In the genomic region with DNA sequence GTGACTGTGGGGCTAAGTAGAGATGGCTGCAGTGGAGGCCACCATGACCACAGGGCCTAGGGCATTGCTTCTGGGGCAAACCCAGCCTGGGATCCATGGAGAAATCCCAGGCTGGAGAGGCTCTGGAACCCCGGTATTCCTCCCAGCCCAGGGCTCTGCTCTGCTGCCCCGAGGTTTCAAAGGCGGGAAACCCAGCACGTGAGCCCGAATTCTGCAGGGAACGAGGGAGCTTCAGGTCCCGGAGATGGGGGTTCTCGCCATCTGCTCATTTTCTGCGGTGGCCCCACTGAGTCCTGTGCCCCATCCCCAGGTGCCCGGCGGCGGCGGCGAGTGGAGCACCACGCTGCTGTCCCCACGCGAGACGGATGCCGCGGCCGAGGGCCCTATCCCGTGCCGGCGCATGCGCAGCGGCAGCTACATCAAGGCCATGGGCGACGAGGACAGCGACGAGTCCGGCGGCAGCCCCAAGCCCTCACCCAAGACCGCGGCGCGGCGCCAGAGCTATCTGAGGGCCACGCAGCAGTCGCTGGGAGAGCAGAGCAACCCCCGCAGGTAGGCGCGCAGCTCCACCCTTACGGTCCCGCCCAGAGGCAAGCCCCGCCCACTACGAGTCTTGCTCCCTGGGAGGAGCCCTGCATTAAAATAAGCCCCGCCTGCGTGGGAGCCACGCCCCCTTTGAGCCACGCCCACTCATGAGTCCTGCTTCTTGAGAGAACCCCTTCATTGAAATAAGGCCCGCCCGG, we compare ENCODE assay signal across 9 cellular contexts.
DNase-seq lines count a peak whose midpoint lies in the region; ATAC-seq and TF ChIP-seq lines count a peak whose summit lies in the region.
"Had no signal": no experiment of that assay in that cellular context is flagged by ENCODE, and none has a peak within 500 bp of the region (broad histone marks: within the 10 kb centered on the region; RNA-seq: fewer than 3 reads in every experiment).

No MANE protein-coding gene starts in this region.

- intact Hi-C loops in Right ventricle myocardium superior (cut with DNase I) (loop anchor here (5.0 kb wide), 2 partner anchors 219 to 234 kb away; no protein-coding TSS in a partner anchor), upper lobe of right lung (cut with DNase I) (no loop called here)

- no peak overlapping the region for H3K27ac Mint-ChIP-seq in activated naive CD4-positive, alpha-beta T cell treated with anti-CD3 and anti-CD28 coated beads, Interleukin-2, amount 10 ng/mL, durations not matched to agents 7 days and 5 days
- no peak overlapping the region for H3K27ac Mint-ChIP-seq in progenitor cell of endocrine pancreas

- H3K4me1 ChIP-seq in SJCRH30 (no peaks in the 10 kb centered on the region), upper lobe of right lung (no peaks in the 10 kb centered on the region)

- no peaks in the 10 kb centered on the region for H3K9me3 Mint-ChIP-seq in activated naive CD4-positive, alpha-beta T cell treated with anti-CD3 and anti-CD28 coated beads, Interleukin-2, amount 10 ng/mL, durations not matched to agents 7 days and 5 days
- no peaks in the 10 kb centered on the region for H3K9me3 Mint-ChIP-seq in progenitor cell of endocrine pancreas (ENCODE audit: low read depth)

- H3K36me3 ChIP-seq in SJCRH30 (no peaks in the 10 kb centered on the region), upper lobe of right lung (no peaks in the 10 kb centered on the region)
- H3K36me3 ChIP-seq: BLaER1 had no signal

- ATAC-seq in Right ventricle myocardium superior (ENCODE audit: poor library complexity) (peak; percentile 68), upper lobe of right lung (peak; percentile 90), HG02763 (IDR thresholded peaks at IDR 0.05; ENCODE audit: unreplicated experiment) (no peak)

- peaks cover 3% of the 10 kb centered on the region for H3K4me1 Mint-ChIP-seq in activated naive CD4-positive, alpha-beta T cell treated with anti-CD3 and anti-CD28 coated beads, Interleukin-2, amount 10 ng/mL, durations not matched to agents 7 days and 5 days
- no peaks in the 10 kb centered on the region for H3K4me1 Mint-ChIP-seq in progenitor cell of endocrine pancreas (ENCODE audit: low read depth)

- H3K4me3 ChIP-seq in SJCRH30 (no peak overlapping the region), upper lobe of right lung (peak overlapping the region; percentile 43)
- H3K4me3 ChIP-seq: BLaER1 had no signal

- H3K4me3 Mint-ChIP-seq in activated naive CD4-positive, alpha-beta T cell treated with anti-CD3 and anti-CD28 coated beads, Interleukin-2, amount 10 ng/mL, durations not matched to agents 7 days and 5 days: peak overlapping the region; percentile 18
- no peak overlapping the region for H3K4me3 Mint-ChIP-seq in progenitor cell of endocrine pancreas (ENCODE audit: low read depth)

- no peaks in the 10 kb centered on the region for H3K27me3 ChIP-seq in SJCRH30
- no peaks in the 10 kb centered on the region for H3K27me3 ChIP-seq in upper lobe of right lung
- H3K27me3 ChIP-seq: BLaER1 had no signal

- no peak for TF ChIP-seq CTCF in progenitor cell of endocrine pancreas (IDR thresholded peaks at IDR 0.05; ENCODE audit: unreplicated experiment)
- TF ChIP-seq CTCF in upper lobe of right lung (IDR thresholded peaks at IDR 0.05): no peak

- DNase-seq in NCI-H2196 (lab: John Stamatoyannopoulos, UW; ENCODE audit: unreplicated experiment) (peak; percentile 9), NCI-H2196 treated with DMSO at 0.1 percent for 48 hours (lab: John Stamatoyannopoulos, UW; ENCODE audit: unreplicated experiment) (no peak), SJCRH30 (peak; percentile 41 to 42), Right ventricle myocardium superior (peak; percentile 84), progenitor cell of endocrine pancreas (ENCODE audit: low spot score, unreplicated experiment) (peak; percentile 47), upper lobe of right lung (peak; percentile 93)
- DNase-seq in activated naive CD4-positive, alpha-beta T cell treated with anti-CD3 and anti-CD28 coated beads, Interleukin-2, amount 10 ng/mL, durations not matched to agents 7 days and 5 days: peak; percentile 93

- no peaks in the 10 kb centered on the region for H3K36me3 Mint-ChIP-seq in activated naive CD4-positive, alpha-beta T cell treated with anti-CD3 and anti-CD28 coated beads, Interleukin-2, amount 10 ng/mL, durations not matched to agents 7 days and 5 days
- H3K36me3 Mint-ChIP-seq in progenitor cell of endocrine pancreas (ENCODE audit: insufficient read depth): no peaks in the 10 kb centered on the region

- CTCF ChIA-PET in activated naive CD4-positive, alpha-beta T cell treated with anti-CD3 and anti-CD28 coated beads, Interleukin-2, amount 10 ng/mL, durations not matched to agents 7 days and 5 days (lab: Charles Lee): interaction anchor here (1.0 to 1.9 kb wide), 3 partner anchors 36 to 236 kb away, joined by 3 to 7 read pairs (median 3); no protein-coding TSS in a partner anchor

- H3K9me3 ChIP-seq in SJCRH30 (replicated peaks) (no peaks in the 10 kb centered on the region), upper lobe of right lung (no peaks in the 10 kb centered on the region)
- H3K9me3 ChIP-seq: BLaER1 had no signal

- H3K27me3 Mint-ChIP-seq in activated naive CD4-positive, alpha-beta T cell treated with anti-CD3 and anti-CD28 coated beads, Interleukin-2, amount 10 ng/mL, durations not matched to agents 7 days and 5 days: peaks cover 49% of the 10 kb centered on the region
- H3K27me3 Mint-ChIP-seq in progenitor cell of endocrine pancreas: peaks cover 30% of the 10 kb centered on the region

- H3K27ac ChIP-seq in SJCRH30 (no peak overlapping the region), upper lobe of right lung (no peak overlapping the region)
- H3K27ac ChIP-seq: BLaER1 had no signal
